13 cellular contexts compared by ENCODE assay signal in genomic region chr14:58898655-58899316, GRCh38.
A peak's percentile ranks its signal among the peaks of the same experiment; 100 is the strongest.
DNase-seq lines count a peak whose midpoint lies in the region; ATAC-seq, FAIRE-seq and TF ChIP-seq lines count a peak whose summit lies in the region.
"Had no signal": no experiment of that assay in that cellular context is flagged by ENCODE, and none has a peak within 500 bp of the region (broad histone marks: within the 10 kb centered on the region; RNA-seq: fewer than 3 reads in every experiment).

No MANE protein-coding gene starts in this region.

- peaks cover 14% of the 10 kb centered on the region for H3K9me3 Mint-ChIP-seq in chondrocyte (ENCODE audit: low read depth)

- peaks cover 4% of the 10 kb centered on the region for H3K4me1 Mint-ChIP-seq in chondrocyte (ENCODE audit: low read depth)
- H3K4me1 Mint-ChIP-seq: CD4-positive, alpha-beta memory T cell; mesothelial cell of epicardium had no signal

- no peak overlapping the region for H3K27ac ChIP-seq in left lung

- H3K36me3 ChIP-seq in left lung = no peaks in the 10 kb centered on the region

- H3K27me3 Mint-ChIP-seq in chondrocyte (ENCODE audit: low read depth) = no peaks in the 10 kb centered on the region

- no peaks in the 10 kb centered on the region for H3K9me3 ChIP-seq in left lung

- TF ChIP-seq CTCF in chondrocyte (IDR thresholded peaks at IDR 0.05) (no peak), left lung (IDR thresholded peaks at IDR 0.05) (no peak)

- ATAC-seq in left lung (peak; percentile 63), GM21515 (IDR thresholded peaks at IDR 0.05; ENCODE audit: unreplicated experiment) (no peak), HG02588 (IDR thresholded peaks at IDR 0.05; ENCODE audit: unreplicated experiment) (no peak)
- ATAC-seq: sciatic nerve had no signal

- H3K27me3 ChIP-seq in left lung = no peaks in the 10 kb centered on the region

- intact Hi-C loops in left lung (cut with DNase I) = no loop called here

- FAIRE-seq in HTR-8/SVneo (lab: Jason Lieb, UNC) = peak; percentile 99

- H3K27ac Mint-ChIP-seq in chondrocyte (ENCODE audit: unreplicated experiment) = peak overlapping the region; percentile 92
- H3K27ac Mint-ChIP-seq: CD4-positive, alpha-beta memory T cell; mesothelial cell of epicardium had no signal

- DNase-seq in AG08396 (ENCODE audit: low spot score) = peak; percentile 49
- peak; percentile 73 for DNase-seq in HTR-8/SVneo (ENCODE audit: insufficient read length, low spot score)
- DNase-seq in chondrocyte (ENCODE audit: low spot score) = no peak
- DNase-seq in left lung = no peak
- no peak for DNase-seq in NCI-H1105 treated with DMSO at 0.1 percent for 48 hours (lab: John Stamatoyannopoulos, UW)
- no peak for DNase-seq in NCI-H748 (lab: John Stamatoyannopoulos, UW; ENCODE audit: unreplicated experiment)
- DNase-seq: activated T-cell treated with anti-CD3 and anti-CD28 coated beads, Interleukin-2, amount 50 U/mL, for 1 hour; CD4-positive, alpha-beta memory T cell; NCI-H187 treated with DMSO at 0.1 percent for 48 hours had no signal

- H3K4me1 ChIP-seq in left lung = peaks cover 0 to 3% of the 10 kb centered on the region in 2 donors

- H3K4me3 ChIP-seq in left lung = no peak overlapping the region

- no peak overlapping the region for H3K4me3 Mint-ChIP-seq in chondrocyte (ENCODE audit: unreplicated experiment)
- H3K4me3 Mint-ChIP-seq: CD4-positive, alpha-beta memory T cell; mesothelial cell of epicardium had no signal

- H3K36me3 Mint-ChIP-seq in chondrocyte (ENCODE audit: low read depth) = peaks cover 2% of the 10 kb centered on the region
- H3K36me3 Mint-ChIP-seq: CD4-positive, alpha-beta memory T cell; mesothelial cell of epicardium had no signal

Comparison
In these comparisons a context has a peak if more than half of its experiments do, and no peak if none do; other contexts are left out.
1. DNase-seq: peak in AG08396 (single experiment) and HTR-8/SVneo (single experiment); none in chondrocyte (single experiment), left lung (0 of 2), NCI-H1105 treated with DMSO at 0.1 percent for 48 hours (single experiment) and NCI-H748 (single experiment).